ENCODE assay signal across 20 cellular contexts in the genomic region with DNA sequence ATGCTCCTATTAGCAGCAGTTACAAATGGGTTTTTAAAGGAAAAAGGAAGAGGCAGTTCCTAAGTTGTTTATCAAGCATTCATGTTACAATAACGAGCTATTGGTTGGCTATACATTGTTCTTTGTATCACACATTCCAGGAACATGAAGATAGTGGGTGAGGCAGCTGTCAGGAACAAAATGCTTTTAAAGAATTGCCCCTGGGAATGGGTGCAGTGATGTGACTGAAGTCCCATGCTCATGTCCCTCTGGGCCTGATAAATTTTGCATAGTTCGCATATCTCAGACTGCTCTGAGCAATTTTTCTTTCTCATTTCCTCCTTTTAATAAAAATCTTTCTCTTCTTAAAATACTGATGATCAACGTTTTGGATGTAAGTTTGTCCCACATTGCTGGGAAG. TPM values are rescaled to one million over a fixed set of nuclear protein-coding genes. Genes with fewer than 3 reads are reported as not detected.
DNase-seq lines count a peak whose midpoint lies in the region; ATAC-seq, FAIRE-seq and TF ChIP-seq lines count a peak whose summit lies in the region.
"Had no signal": no experiment of that assay in that cellular context is flagged by ENCODE, and none has a peak within 500 bp of the region (broad histone marks: within the 10 kb centered on the region; RNA-seq: fewer than 3 reads in every experiment).

No MANE protein-coding gene starts in this region.

- peaks cover 13% of the 10 kb centered on the region for H3K27me3 ChIP-seq in endodermal cell (ENCODE audit: control insufficient read depth, insufficient read depth, low read length, poor library complexity, severe bottlenecking)
- H3K27me3 ChIP-seq in hepatocyte, result peaks cover 12% of the 10 kb centered on the region
- no peaks in the 10 kb centered on the region for H3K27me3 ChIP-seq in smooth muscle cell (ENCODE audit: low read depth)

- peaks cover under 1% of the 10 kb centered on the region for H3K4me1 ChIP-seq in endodermal cell (ENCODE audit: control insufficient read depth, insufficient read depth, low read length)
- peaks cover 5% of the 10 kb centered on the region for H3K4me1 ChIP-seq in hepatocyte (ENCODE audit: insufficient read depth)
- H3K4me1 ChIP-seq in smooth muscle cell (ENCODE audit: low read depth), result peaks cover 7% of the 10 kb centered on the region

- TF ChIP-seq CTCF in endodermal cell (conservative IDR thresholded peaks at IDR 0.05) (no peak), hepatocyte (IDR thresholded peaks at IDR 0.05; ENCODE audit: poor library complexity) (no peak), smooth muscle cell (IDR thresholded peaks at IDR 0.05; ENCODE audit: borderline replicate concordance, insufficient read depth, poor library complexity, severe bottlenecking) (no peak), D721Med (IDR thresholded peaks at IDR 0.05; ENCODE audit: insufficient read depth, missing control alignments) (no peak)

- no peak for FAIRE-seq in D721Med (lab: Jason Lieb, UNC)
- FAIRE-seq: G401.6, GM12891, GM19239, H1, HTR-8/SVneo had no signal

- ATAC-seq in HG03457 (IDR thresholded peaks at IDR 0.05; ENCODE audit: unreplicated experiment) (no peak), HG03280 (IDR thresholded peaks at IDR 0.05; ENCODE audit: unreplicated experiment) (no peak)

- peaks cover 18% of the 10 kb centered on the region for H3K27me3 Mint-ChIP-seq in endodermal cell (ENCODE audit: insufficient read depth)

- H3K36me3 ChIP-seq in endodermal cell (ENCODE audit: control insufficient read depth, insufficient read depth, low read length) (no peaks in the 10 kb centered on the region), hepatocyte (replicated peaks; ENCODE audit: insufficient read depth, low read depth) (no peaks in the 10 kb centered on the region), smooth muscle cell (ENCODE audit: low read depth) (no peaks in the 10 kb centered on the region)
- H3K36me3 ChIP-seq: BLaER1, HAP-1 had no signal

- peaks cover 20% of the 10 kb centered on the region for H3K4me1 Mint-ChIP-seq in endodermal cell

- H3K36me3 Mint-ChIP-seq in endodermal cell (ENCODE audit: low read depth), result no peaks in the 10 kb centered on the region

- no peaks in the 10 kb centered on the region for H3K9me3 Mint-ChIP-seq in endodermal cell
- H3K9me3 Mint-ChIP-seq: CD4-positive, alpha-beta memory T cell had no signal

- H3K9ac ChIP-seq in endodermal cell (ENCODE audit: extremely low read depth, low read length, poor library complexity, severe bottlenecking), result no peak overlapping the region
- H3K9ac ChIP-seq in smooth muscle cell (ENCODE audit: low read depth), result no peak overlapping the region
- H3K9ac ChIP-seq: BLaER1 had no signal

- H3K4me3 Mint-ChIP-seq in endodermal cell, result no peak overlapping the region
- H3K4me3 Mint-ChIP-seq: CD14-positive monocyte; CD4-positive, alpha-beta memory T cell had no signal

- no peak overlapping the region for H3K27ac Mint-ChIP-seq in endodermal cell
- H3K27ac Mint-ChIP-seq: CD14-positive monocyte; CD4-positive, alpha-beta memory T cell had no signal

- H3K4me2 ChIP-seq in hepatocyte, result peak overlapping the region; percentile 98
- peak overlapping the region; percentile 89 for H3K4me2 ChIP-seq in smooth muscle cell
- H3K4me2 ChIP-seq: BLaER1 had no signal

- no peak overlapping the region for H2AFZ ChIP-seq in hepatocyte
- no peak overlapping the region for H2AFZ ChIP-seq in smooth muscle cell (ENCODE audit: low read depth)

- H4K20me1 ChIP-seq in hepatocyte (ENCODE audit: insufficient read depth, poor library complexity, severe bottlenecking), result no peaks in the 10 kb centered on the region
- peaks cover 82% of the 10 kb centered on the region for H4K20me1 ChIP-seq in smooth muscle cell (ENCODE audit: low read depth)
- H4K20me1 ChIP-seq: BLaER1 had no signal

- H3K4me3 ChIP-seq in endodermal cell (ENCODE audit: low read length), result peak overlapping the region; percentile 28
- no peak overlapping the region for H3K4me3 ChIP-seq in hepatocyte
- H3K4me3 ChIP-seq in smooth muscle cell, result peak overlapping the region; percentile 82
- H3K4me3 ChIP-seq: BLaER1, HAP-1 had no signal

- H3K27ac ChIP-seq in endodermal cell (ENCODE audit: low read depth, low read length) (no peak overlapping the region), hepatocyte (no peak overlapping the region), smooth muscle cell (ENCODE audit: low read depth) (no peak overlapping the region)
- H3K27ac ChIP-seq: BLaER1 had no signal

- WGBS in endodermal cell (ENCODE audit: insufficient coverage in 1 of 2, insufficient read length in 1 of 2), 2 experiments, result 67 to 90% methylated on average over 2 to 3 of the region's 3 CpGs
- 74% methylated on average over 3 of the region's 3 CpGs for WGBS in hepatocyte (ENCODE audit: low lambda C conversion rate, missing lambda C conversion rate)
- WGBS in smooth muscle cell (ENCODE audit: low lambda C conversion rate), result 75% methylated on average over 3 of the region's 3 CpGs

- no peaks in the 10 kb centered on the region for H3K9me3 ChIP-seq in endodermal cell (ENCODE audit: control insufficient read depth, low read length)
- H3K9me3 ChIP-seq in hepatocyte (ENCODE audit: low read depth), result no peaks in the 10 kb centered on the region
- H3K9me3 ChIP-seq in smooth muscle cell (replicated peaks; ENCODE audit: low read depth), result no peaks in the 10 kb centered on the region
- H3K9me3 ChIP-seq: BLaER1, HAP-1 had no signal

- H3K79me2 ChIP-seq in hepatocyte, result peaks cover 52% of the 10 kb centered on the region
- peaks cover 83% of the 10 kb centered on the region for H3K79me2 ChIP-seq in smooth muscle cell (ENCODE audit: low read depth)

- H3F3A ChIP-seq in smooth muscle cell (ENCODE audit: low read depth), result peaks cover 12% of the 10 kb centered on the region

- no peaks in the 10 kb centered on the region for H3K9me2 ChIP-seq in hepatocyte (replicated peaks; ENCODE audit: insufficient read depth)

- DNase-seq in EL (peak; percentile 17), endodermal cell (no peak), hepatocyte (ENCODE audit: low spot score) (no peak), smooth muscle cell (lab: John Stamatoyannopoulos, UW; ENCODE audit: unreplicated experiment) (no peak), RKO (ENCODE audit: low spot score) (no peak), D721Med (ENCODE audit: insufficient read length, low spot score) (no peak)
- DNase-seq: 8988T; CD4-positive, alpha-beta memory T cell; DMS79 treated with DMSO at 0.1 percent for 48 hours; IMR-90 had no signal

RNA-seq across cellular contexts. Expression of a gene that starts 3.7 kb away (rescaled TPM):
- total RNA-seq in endodermal cell, result 10 to 100 TPM; 11.6 to 16.1 TPM
- 5.5 TPM for polyA plus RNA-seq in endodermal cell (2013, experiment 1 of 2)
- 4.8 TPM for polyA plus RNA-seq in endodermal cell (2013, experiment 2 of 2)
- total RNA-seq in hepatocyte, result 86.9 and 91.4 TPM in 2 replicates
- 74.7 and 81.5 TPM in 2 replicates for polyA plus RNA-seq in hepatocyte
- total RNA-seq in smooth muscle cell, result 433 and 501 TPM in 2 replicates
- 193 and 329 TPM in 2 replicates for polyA plus RNA-seq in smooth muscle cell
- polyA plus RNA-seq: CD14-positive monocyte had no signal
